ENCODE assay signal across 20 cellular contexts in genomic region chr11:1002091-1002984, GRCh38. TPM values are rescaled to one million over a fixed set of nuclear protein-coding genes. Genes with fewer than 3 reads are reported as not detected.
DNase-seq lines count a peak whose midpoint lies in the region; ATAC-seq and TF ChIP-seq lines count a peak whose summit lies in the region.
"Had no signal": no experiment of that assay in that cellular context is flagged by ENCODE, and none has a peak within 500 bp of the region (broad histone marks: within the 10 kb centered on the region; RNA-seq: fewer than 3 reads in every experiment).

No MANE protein-coding gene starts in this region.

- intact Hi-C loops in aorta (cut with DNase I) = no loop called here

- H3K4me1 ChIP-seq in HEK293 (ENCODE audit: control insufficient read depth, insufficient read depth, low read length) (no peaks in the 10 kb centered on the region), lung (ENCODE audit: control insufficient read depth in 2 of 2, insufficient read depth in 2 of 2, low read length in 2 of 2) (no peaks in the 10 kb centered on the region), aorta (ENCODE audit: control insufficient read depth in 1 of 2, insufficient read depth in 2 of 2, low read length in 2 of 2) (no peaks in the 10 kb centered on the region)

- TF ChIP-seq CTCF in HEK293 (tag by site-specific recombination; IDR thresholded peaks at IDR 0.05) (no peak), lung (IDR thresholded peaks at IDR 0.05; ENCODE audit: control extremely low read depth, extremely low read depth) (no peak)

- ATAC-seq in activated T-cell treated with anti-CD3 and anti-CD28 coated beads, Interleukin-2, amount 50 U/mL, for 4 hours = no peak
- ATAC-seq in lung (ENCODE audit: insufficient read depth, low FRiP score) = peak; percentile 51
- ATAC-seq in aorta (ENCODE audit: low FRiP score) = peak; percentile 9
- no peak for ATAC-seq in HG03442 (IDR thresholded peaks at IDR 0.05; ENCODE audit: unreplicated experiment)
- ATAC-seq in GM19351 (IDR thresholded peaks at IDR 0.05; ENCODE audit: unreplicated experiment) = no peak

- no peak overlapping the region for H3K4me3 ChIP-seq in HEK293 (ENCODE audit: low read depth, low read length)
- H3K4me3 ChIP-seq in lung = no peak overlapping the region
- H3K4me3 ChIP-seq in aorta (ENCODE audit: low read length in 2 of 2) = no peak overlapping the region
- H3K4me3 ChIP-seq: GM23248 had no signal

- H3K36me3 ChIP-seq in HEK293 (ENCODE audit: control insufficient read depth in 2 of 2, insufficient read depth in 1 of 2, low read length in 2 of 2) (peaks cover 3 to 84% of the 10 kb centered on the region in 2 experiments; a peak in 2 of 3 replicates), lung (ENCODE audit: control insufficient read depth in 2 of 2, insufficient read depth in 2 of 2, low read length in 2 of 2) (peaks cover 0 to 66% of the 10 kb centered on the region in 2 donors), aorta (ENCODE audit: control insufficient read depth in 1 of 2, insufficient read depth in 2 of 2, low read length in 1 of 2) (peaks cover 0 to 4% of the 10 kb centered on the region in 2 donors)

- H3K27ac ChIP-seq in HEK293 (ENCODE audit: extremely low read depth, low read depth, low read length) = no peak overlapping the region
- no peak overlapping the region for H3K27ac ChIP-seq in lung (ENCODE audit: low read depth in 1 of 2, low read length in 1 of 2)
- H3K27ac ChIP-seq in aorta (ENCODE audit: low read depth in 1 of 2, low read length in 2 of 2) = no peak overlapping the region
- H3K27ac ChIP-seq: GM23248 had no signal

- H3K36me3 Mint-ChIP-seq in activated T-cell treated with anti-CD3 and anti-CD28 coated beads, Interleukin-2, amount 50 U/mL, for 24 hours (ENCODE audit: low read depth) = peaks cover 83% of the 10 kb centered on the region
- H3K36me3 Mint-ChIP-seq in activated T-cell treated with anti-CD3 and anti-CD28 coated beads, Interleukin-2, amount 50 U/mL, for 4 hours (ENCODE audit: insufficient read depth) = peaks cover 40% of the 10 kb centered on the region

- peak overlapping the region; percentile 29 for H3K27ac Mint-ChIP-seq in activated T-cell treated with anti-CD3 and anti-CD28 coated beads, Interleukin-2, amount 50 U/mL, for 24 hours
- H3K27ac Mint-ChIP-seq: CD4-positive, alpha-beta T cell had no signal

- H3K4me1 Mint-ChIP-seq in activated T-cell treated with anti-CD3 and anti-CD28 coated beads, Interleukin-2, amount 50 U/mL, for 24 hours (ENCODE audit: low read depth) = no peaks in the 10 kb centered on the region
- no peaks in the 10 kb centered on the region for H3K4me1 Mint-ChIP-seq in activated T-cell treated with anti-CD3 and anti-CD28 coated beads, Interleukin-2, amount 50 U/mL, for 4 hours (ENCODE audit: low read depth)

- DNase-seq in activated T-cell treated with anti-CD3 and anti-CD28 coated beads, Interleukin-2, amount 50 U/mL, for 24 hours = no peak
- no peak for DNase-seq in activated T-cell treated with anti-CD3 and anti-CD28 coated beads, Interleukin-2, amount 50 U/mL, for 4 hours
- no peak for DNase-seq in lung (ENCODE audit: low spot score)
- DNase-seq in aorta = no peak
- no peak for DNase-seq in DMS114 treated with DMSO at 0.1 percent for 48 hours (lab: John Stamatoyannopoulos, UW; ENCODE audit: unreplicated experiment)
- DNase-seq: 8988T; AML-193; C1 segment of cervical spinal cord; Calu3; CD4-positive, alpha-beta T cell; DMS 273 treated with DMSO at 0.1 percent for 48 hours; DMS79; EL; GDM1; GM23248; H7 had no signal

- WGBS in lung, 2 donors = 93 to 97% methylated on average over 37 of the region's 37 CpGs
- WGBS in aorta, 2 donors = 92 to 94% methylated on average over 37 of the region's 37 CpGs

- POLR2A ChIA-PET in HEK293 (lab: Yijun Ruan, JAX) = interaction anchor here (1.0 kb wide), 1 partner anchor 104 kb away, joined by 3 read pairs; no protein-coding TSS in a partner anchor

- no peaks in the 10 kb centered on the region for H3K27me3 ChIP-seq in lung (ENCODE audit: control insufficient read depth, insufficient read depth)
- H3K27me3 ChIP-seq in aorta (ENCODE audit: control insufficient read depth in 1 of 2, insufficient read depth in 2 of 2, low read length in 1 of 2) = no peaks in the 10 kb centered on the region

- no peak overlapping the region for H3K4me3 Mint-ChIP-seq in activated T-cell treated with anti-CD3 and anti-CD28 coated beads, Interleukin-2, amount 50 U/mL, for 24 hours
- H3K4me3 Mint-ChIP-seq in activated T-cell treated with anti-CD3 and anti-CD28 coated beads, Interleukin-2, amount 50 U/mL, for 4 hours = no peak overlapping the region
- H3K4me3 Mint-ChIP-seq: CD4-positive, alpha-beta T cell had no signal

- CTCF ChIA-PET in HEK293 (lab: Yijun Ruan, JAX) = no interaction called here

- H3K27me3 Mint-ChIP-seq in activated T-cell treated with anti-CD3 and anti-CD28 coated beads, Interleukin-2, amount 50 U/mL, for 24 hours = no peaks in the 10 kb centered on the region
- H3K27me3 Mint-ChIP-seq in activated T-cell treated with anti-CD3 and anti-CD28 coated beads, Interleukin-2, amount 50 U/mL, for 4 hours (ENCODE audit: low read depth) = no peaks in the 10 kb centered on the region
- H3K27me3 Mint-ChIP-seq: CD4-positive, alpha-beta T cell had no signal

- no peaks in the 10 kb centered on the region for H3K9me3 Mint-ChIP-seq in activated T-cell treated with anti-CD3 and anti-CD28 coated beads, Interleukin-2, amount 50 U/mL, for 24 hours
- no peaks in the 10 kb centered on the region for H3K9me3 Mint-ChIP-seq in activated T-cell treated with anti-CD3 and anti-CD28 coated beads, Interleukin-2, amount 50 U/mL, for 4 hours
- H3K9me3 Mint-ChIP-seq: CD4-positive, alpha-beta T cell had no signal

- no peaks in the 10 kb centered on the region for H3K9me3 ChIP-seq in HEK293 (ENCODE audit: control insufficient read depth, insufficient read depth, low read depth, low read length)
- no peaks in the 10 kb centered on the region for H3K9me3 ChIP-seq in lung (ENCODE audit: control insufficient read depth in 2 of 2, insufficient read depth in 1 of 2, low read length in 1 of 2)
- H3K9me3 ChIP-seq in aorta (ENCODE audit: control insufficient read depth, low read length) = no peaks in the 10 kb centered on the region

TF ChIP-seq in HEK293, 187 proteins besides CTCF, POLR2A, EP300 and RAD21:
- TF ChIP-seq KLF1 (tag by site-specific recombination; IDR thresholded peaks at IDR 0.05) = peak; percentile 82
- no peak for TF ChIP-seq ZNF555 (tag by site-specific recombination; conservative IDR thresholded peaks at IDR 0.05)
TF ChIP-seq in HEK293: peak in this region for 1.

RNA-seq across cellular contexts. Expression of gene MUC6, which starts 34.2 kb away (rescaled TPM):
- under 1 TPM in 1 of 3 donors, not detected in 2; 0.30 TPM for total RNA-seq in activated T-cell treated with anti-CD3 and anti-CD28 coated beads, Interleukin-2, amount 50 U/mL, for 4 hours
- total RNA-seq in lung = under 1 TPM in 1 of 2 donors, not detected in 1; 0.92 TPM
- polyA plus RNA-seq in lung = under 1 TPM; 0.01 to 0.06 TPM
- not detected for total RNA-seq in aorta
- under 1 TPM; under 0.01 to 0.49 TPM for polyA plus RNA-seq in aorta
- total RNA-seq: CD4-positive, alpha-beta T cell; GM23248; H7; HT1080 had no signal
- polyA plus RNA-seq: GM23248 had no signal

Comparison
In these comparisons a context has a peak if more than half of its experiments do, and no peak if none do; other contexts are left out.
1. ATAC-seq: peak in lung (single experiment) and aorta (single experiment); none in activated T-cell treated with anti-CD3 and anti-CD28 coated beads, Interleukin-2, amount 50 U/mL, for 4 hours (0 of 2), HG03442 (single experiment) and GM19351 (single experiment).